ENCODE assay signal across 22 cellular contexts in the genomic region with DNA sequence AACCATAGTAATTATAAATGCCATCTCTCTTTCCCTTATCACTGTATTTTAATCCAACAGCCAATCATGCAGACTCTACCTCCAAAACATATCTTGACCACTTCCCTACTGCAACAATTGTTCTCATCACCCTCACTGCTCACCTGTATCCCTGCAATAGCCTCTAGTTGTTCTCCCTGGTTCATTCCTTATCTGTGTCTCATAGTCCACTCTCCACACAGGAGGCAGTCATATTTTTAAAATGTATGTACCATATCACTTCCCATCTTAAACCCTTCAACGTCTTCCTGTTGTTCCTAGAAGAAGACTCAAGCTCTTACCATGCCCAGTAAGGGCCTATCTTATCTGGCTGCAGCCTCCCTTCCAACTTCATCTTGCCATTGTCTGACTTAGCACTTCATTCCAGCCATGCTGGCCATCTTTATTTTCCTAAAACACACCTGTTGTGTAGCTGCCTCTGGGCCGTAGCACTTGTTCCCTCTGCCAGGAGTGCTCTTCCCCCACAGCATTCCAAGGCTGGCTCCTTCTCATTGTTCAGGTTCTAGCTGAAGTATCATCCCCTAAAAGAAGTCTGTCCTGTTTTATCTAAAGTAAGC. TPM values are rescaled to one million over a fixed set of nuclear protein-coding genes. Genes with fewer than 3 reads are reported as not detected.
DNase-seq lines count a peak whose midpoint lies in the region; ATAC-seq, FAIRE-seq and TF ChIP-seq lines count a peak whose summit lies in the region.
"Had no signal": no experiment of that assay in that cellular context is flagged by ENCODE, and none has a peak within 500 bp of the region (broad histone marks: within the 10 kb centered on the region; RNA-seq: fewer than 3 reads in every experiment).

No MANE protein-coding gene starts in this region.

- H3K27me3 Mint-ChIP-seq in mesothelial cell of epicardium (ENCODE audit: low read depth) = no peaks in the 10 kb centered on the region

- H3K36me3 ChIP-seq in HEK293 (ENCODE audit: control insufficient read depth in 2 of 2, insufficient read depth in 1 of 2, low read length in 2 of 2) (no peaks in the 10 kb centered on the region), hepatocyte (replicated peaks; ENCODE audit: insufficient read depth, low read depth) (no peaks in the 10 kb centered on the region), small intestine (ENCODE audit: control insufficient read depth in 2 of 2, insufficient read depth in 2 of 2, low read length in 2 of 2) (no peaks in the 10 kb centered on the region)
- H3K36me3 ChIP-seq: adrenal gland, heart right ventricle, ovary, upper lobe of right lung had no signal

- no peaks in the 10 kb centered on the region for H4K20me1 ChIP-seq in hepatocyte (ENCODE audit: insufficient read depth, poor library complexity, severe bottlenecking)

- H3K79me2 ChIP-seq in hepatocyte = no peaks in the 10 kb centered on the region

- CTCF ChIA-PET in HEK293 (lab: Yijun Ruan, JAX) = interaction anchor here (1.3 kb wide), 1 partner anchor 55 kb away, joined by 5 read pairs; no protein-coding TSS in a partner anchor

- H3K9me3 ChIP-seq in HEK293 (ENCODE audit: control insufficient read depth, insufficient read depth, low read depth, low read length) (no peaks in the 10 kb centered on the region), hepatocyte (ENCODE audit: low read depth) (no peaks in the 10 kb centered on the region), small intestine (ENCODE audit: control insufficient read depth, low read depth) (no peaks in the 10 kb centered on the region)
- H3K9me3 ChIP-seq: adrenal gland, heart right ventricle, ovary, upper lobe of right lung had no signal

- TF ChIP-seq CTCF in HEK293 (tag by site-specific recombination; IDR thresholded peaks at IDR 0.05) (no peak), hepatocyte (IDR thresholded peaks at IDR 0.05; ENCODE audit: poor library complexity) (no peak), mesothelial cell of epicardium (IDR thresholded peaks at IDR 0.05; ENCODE audit: unreplicated experiment) (no peak)

- no peak overlapping the region for H3K4me2 ChIP-seq in hepatocyte

- no peak for FAIRE-seq in small intestine (lab: Jason Lieb, UNC)

- no peaks in the 10 kb centered on the region for H3K27me3 ChIP-seq in hepatocyte
- no peaks in the 10 kb centered on the region for H3K27me3 ChIP-seq in small intestine (ENCODE audit: control insufficient read depth in 2 of 2, insufficient read depth in 2 of 2, low read length in 2 of 2)
- H3K27me3 ChIP-seq: adrenal gland, heart right ventricle, ovary, upper lobe of right lung had no signal

- POLR2A ChIA-PET in HEK293 (lab: Yijun Ruan, JAX) = interaction anchor here (1.0 kb wide), 1 partner anchor 28 kb away, joined by 3 read pairs; a partner anchor contains a TSS

- no peak overlapping the region for H3K27ac Mint-ChIP-seq in mesothelial cell of epicardium

- H3K36me3 Mint-ChIP-seq in mesothelial cell of epicardium = no peaks in the 10 kb centered on the region

- H3K4me3 ChIP-seq in HEK293 (ENCODE audit: low read depth, low read length) = no peak overlapping the region
- H3K4me3 ChIP-seq in hepatocyte = no peak overlapping the region
- H3K4me3 ChIP-seq in small intestine (ENCODE audit: low read depth in 1 of 2, low read length in 2 of 2) = no peak overlapping the region
- H3K4me3 ChIP-seq: adrenal gland, coronary artery, heart right ventricle, ovary, upper lobe of right lung had no signal

- H3K4me1 ChIP-seq in HEK293 (ENCODE audit: control insufficient read depth, insufficient read depth, low read length) (peaks cover 6% of the 10 kb centered on the region; the same call in 1 of the 2 replicates), hepatocyte (ENCODE audit: insufficient read depth) (peaks cover 11% of the 10 kb centered on the region), small intestine (ENCODE audit: control insufficient read depth in 2 of 2, insufficient read depth in 1 of 2, low read depth in 1 of 2, low read length in 1 of 2) (peaks cover 2 to 4% of the 10 kb centered on the region in 2 donors)

- H2AFZ ChIP-seq in hepatocyte = no peak overlapping the region

- intact Hi-C loops in head of caudate nucleus (cut with DNase I) = no loop called here

- no peaks in the 10 kb centered on the region for H3K9me2 ChIP-seq in hepatocyte (replicated peaks; ENCODE audit: insufficient read depth)

- H3K4me1 Mint-ChIP-seq in mesothelial cell of epicardium = peaks cover 2% of the 10 kb centered on the region

- H3K27ac ChIP-seq in HEK293 (ENCODE audit: extremely low read depth, low read depth, low read length) = no peak overlapping the region
- peak overlapping the region; percentile 26 for H3K27ac ChIP-seq in hepatocyte
- H3K27ac ChIP-seq in small intestine (ENCODE audit: low read depth in 1 of 2, low read length in 1 of 2) = peak overlapping the region in 1 of 2 donors; percentile 28
- H3K27ac ChIP-seq: adrenal gland, C4-2B, HL-60, ovary, upper lobe of right lung had no signal

- DNase-seq in hepatocyte (ENCODE audit: low spot score) (no peak), small intestine (peak; percentile 42), SW 1271 (lab: John Stamatoyannopoulos, UW) (no peak), mesothelial cell of epicardium (ENCODE audit: low spot score in 2 of 2, unreplicated experiment in 2 of 2) (no peak), head of caudate nucleus (no peak)
- DNase-seq: activated CD4-positive, CD25-positive, alpha-beta regulatory T cell; NCI-H1092 treated with DMSO at 0.1 percent for 48 hours; NCI-H2171; RPMI8226; stimulated activated naive CD4-positive, alpha-beta T cell treated with Interleukin-2 at 50 U/mL for 16 hours; upper lobe of right lung had no signal

- ATAC-seq in SK-N-SH treated with all-trans-retinoic acid at 6 μM for 48 hours = peak; percentile 3; the same call in 1 of the 3 replicates
- ATAC-seq in HG02588 (IDR thresholded peaks at IDR 0.05; ENCODE audit: unreplicated experiment) = no peak

- H3K4me3 Mint-ChIP-seq in mesothelial cell of epicardium = no peak overlapping the region

- no peaks in the 10 kb centered on the region for H3K9me3 Mint-ChIP-seq in mesothelial cell of epicardium

- 79% methylated on average over 2 of the region's 2 CpGs for WGBS in hepatocyte (ENCODE audit: low lambda C conversion rate, missing lambda C conversion rate)
- WGBS in small intestine, 3 donors = 45 to 74% (median 62%) methylated on average over 2 of the region's 2 CpGs

TF ChIP-seq in HEK293, 187 proteins besides CTCF, POLR2A, EP300 and RAD21 (continues in another document):
- TF ChIP-seq ZFHX2 (tag by site-specific recombination; conservative IDR thresholded peaks at IDR 0.05) = no peak
- peak; percentile 76 for TF ChIP-seq SCRT2 (tag by site-specific recombination; IDR thresholded peaks at IDR 0.05)
- no peak for TF ChIP-seq ZNF366 (tag by site-specific recombination; conservative IDR thresholded peaks at IDR 0.05)
- TF ChIP-seq ZNF768 (tag by site-specific recombination; IDR thresholded peaks at IDR 0.05) = no peak
- no peak for TF ChIP-seq ZSCAN23 (tag by site-specific recombination; IDR thresholded peaks at IDR 0.05)
- TF ChIP-seq ZNF830 (tag by site-specific recombination; IDR thresholded peaks at IDR 0.05; ENCODE audit: low read depth) = no peak
- peak; percentile 34; the same call in 1 of the 2 replicates for TF ChIP-seq SCRT1 (tag by site-specific recombination; IDR thresholded peaks at IDR 0.05; ENCODE audit: borderline replicate concordance)
- TF ChIP-seq ZNF423 (tag by site-specific recombination; IDR thresholded peaks at IDR 0.05) = no peak
- TF ChIP-seq, protein P1, sequence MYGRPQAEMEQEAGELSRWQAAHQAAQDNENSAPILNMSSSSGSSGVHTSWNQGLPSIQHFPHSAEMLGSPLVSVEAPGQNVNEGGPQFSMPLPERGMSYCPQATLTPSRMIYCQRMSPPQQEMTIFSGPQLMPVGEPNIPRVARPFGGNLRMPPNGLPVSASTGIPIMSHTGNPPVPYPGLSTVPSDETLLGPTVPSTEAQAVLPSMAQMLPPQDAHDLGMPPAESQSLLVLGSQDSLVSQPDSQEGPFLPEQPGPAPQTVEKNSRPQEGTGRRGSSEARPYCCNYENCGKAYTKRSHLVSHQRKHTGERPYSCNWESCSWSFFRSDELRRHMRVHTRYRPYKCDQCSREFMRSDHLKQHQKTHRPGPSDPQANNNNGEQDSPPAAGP (tag by site-specific recombination; IDR thresholded peaks at IDR 0.05) = no peak
- TF ChIP-seq ZNF155 (tag by site-specific recombination; IDR thresholded peaks at IDR 0.05) = no peak

TF ChIP-seq in SK-N-SH treated with all-trans-retinoic acid at 6 μM for 48 hours, 23 proteins besides CTCF, POLR2A, EP300 and RAD21 (continues in another document):
- TF ChIP-seq BACH2 (CRISPR knock-in tag; IDR thresholded peaks at IDR 0.05; ENCODE audit: borderline replicate concordance) (no peak), PPARA (CRISPR knock-in tag; IDR thresholded peaks at IDR 0.05; ENCODE audit: borderline replicate concordance) (no peak), ESRRG (CRISPR knock-in tag; IDR thresholded peaks at IDR 0.05) (no peak), ZFP30 (CRISPR knock-in tag; IDR thresholded peaks at IDR 0.05) (no peak), SNAI2 (CRISPR knock-in tag; IDR thresholded peaks at IDR 0.05) (no peak), CSDC2 (CRISPR knock-in tag; IDR thresholded peaks at IDR 0.05) (no peak)
- TF ChIP-seq, protein P2, sequence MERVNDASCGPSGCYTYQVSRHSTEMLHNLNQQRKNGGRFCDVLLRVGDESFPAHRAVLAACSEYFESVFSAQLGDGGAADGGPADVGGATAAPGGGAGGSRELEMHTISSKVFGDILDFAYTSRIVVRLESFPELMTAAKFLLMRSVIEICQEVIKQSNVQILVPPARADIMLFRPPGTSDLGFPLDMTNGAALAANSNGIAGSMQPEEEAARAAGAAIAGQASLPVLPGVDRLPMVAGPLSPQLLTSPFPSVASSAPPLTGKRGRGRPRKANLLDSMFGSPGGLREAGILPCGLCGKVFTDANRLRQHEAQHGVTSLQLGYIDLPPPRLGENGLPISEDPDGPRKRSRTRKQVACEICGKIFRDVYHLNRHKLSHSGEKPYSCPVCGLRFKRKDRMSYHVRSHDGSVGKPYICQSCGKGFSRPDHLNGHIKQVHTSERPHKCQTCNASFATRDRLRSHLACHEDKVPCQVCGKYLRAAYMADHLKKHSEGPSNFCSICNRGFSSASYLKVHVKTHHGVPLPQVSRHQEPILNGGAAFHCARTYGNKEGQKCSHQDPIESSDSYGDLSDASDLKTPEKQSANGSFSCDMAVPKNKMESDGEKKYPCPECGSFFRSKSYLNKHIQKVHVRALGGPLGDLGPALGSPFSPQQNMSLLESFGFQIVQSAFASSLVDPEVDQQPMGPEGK (CRISPR knock-in tag; IDR thresholded peaks at IDR 0.05; ENCODE audit: borderline replicate concordance) = no peak

RNA-seq across cellular contexts. Expression of a gene that starts 27.8 kb away (rescaled TPM):
- total RNA-seq in hepatocyte = 1.6 and 2.4 TPM in 2 replicates
- 3.6 and 4.9 TPM in 2 replicates for polyA plus RNA-seq in hepatocyte
- polyA plus RNA-seq in small intestine = 1 to 10 TPM in 1 of 3 donors, under 1 TPM in 2; 0.54 to 1.4 (median 0.67) TPM
- total RNA-seq in mesothelial cell of epicardium = 5.7 to 9.6 TPM (median 9.2 TPM) in 3 replicates
- total RNA-seq: activated CD8-positive, alpha-beta memory T cell treated with anti-CD3 and anti-CD28 coated beads for 36 hours; T-helper 1 cell treated with Interleukin-12 subunit alpha and Interleukin-12 subunit beta and Interleukin-4 antibody, amounts not matched to agents 30 ng/mL and 1 ng/mL, for 36 hours had no signal

RNA-seq across cellular contexts. Expression of a gene that starts 42.8 kb away (rescaled TPM):
- total RNA-seq in hepatocyte (4.1 and 12.5 TPM in 2 replicates), mesothelial cell of epicardium (19.4 to 26.8 TPM (median 23.1 TPM) in 3 replicates)
- polyA plus RNA-seq in hepatocyte (1.7 and 2.3 TPM in 2 replicates), small intestine (1 to 10 TPM in 1 of 3 donors, under 1 TPM in 2; 0.67 to 2.6 (median 0.81) TPM)
- total RNA-seq: activated CD8-positive, alpha-beta memory T cell treated with anti-CD3 and anti-CD28 coated beads for 36 hours; T-helper 1 cell treated with Interleukin-12 subunit alpha and Interleukin-12 subunit beta and Interleukin-4 antibody, amounts not matched to agents 30 ng/mL and 1 ng/mL, for 36 hours had no signal
